ENCODE assay signal across 10 cellular contexts in genomic region chr12:62604373-62604772, GRCh38.
DNase-seq lines count a peak whose midpoint lies in the region; ATAC-seq and TF ChIP-seq lines count a peak whose summit lies in the region.
"Had no signal": no experiment of that assay in that cellular context is flagged by ENCODE, and none has a peak within 500 bp of the region (broad histone marks: within the 10 kb centered on the region; RNA-seq: fewer than 3 reads in every experiment).

No MANE protein-coding gene starts in this region.

- no peak for ATAC-seq in CD4-positive, CD25-positive, alpha-beta regulatory T cell (ENCODE audit: low read depth in 2 of 2)
- ATAC-seq in GM21390 (IDR thresholded peaks at IDR 0.05; ENCODE audit: unreplicated experiment) = no peak
- ATAC-seq in GM21529 (IDR thresholded peaks at IDR 0.05; ENCODE audit: unreplicated experiment) = no peak
- ATAC-seq in GM18861 (IDR thresholded peaks at IDR 0.05; ENCODE audit: unreplicated experiment) = no peak
- no peak for ATAC-seq in GM19455 (IDR thresholded peaks at IDR 0.05; ENCODE audit: unreplicated experiment)

- H3K27me3 ChIP-seq in CD4-positive, CD25-positive, alpha-beta regulatory T cell (ENCODE audit: control insufficient read depth, insufficient read depth, low read length) = no peaks in the 10 kb centered on the region
- H3K27me3 ChIP-seq in MG63 = no peaks in the 10 kb centered on the region
- no peaks in the 10 kb centered on the region for H3K27me3 ChIP-seq in dorsolateral prefrontal cortex
- no peaks in the 10 kb centered on the region for H3K27me3 ChIP-seq in neural cell (ENCODE audit: insufficient read depth, low read depth, low read length)

- intact Hi-C loops in dorsolateral prefrontal cortex (cut with DNase I) = loop anchor here (2.0 to 10.0 kb wide), 5 partner anchors 26 to 330 kb away; partner anchors contain the start of gene PPM1H (in 1 of the 2)

- H3K9me2 ChIP-seq in neural cell (ENCODE audit: insufficient read depth, low read length) = no peaks in the 10 kb centered on the region

- H3K9me3 ChIP-seq in CD4-positive, CD25-positive, alpha-beta regulatory T cell (ENCODE audit: control insufficient read depth in 2 of 2, low read length in 2 of 2) = no peaks in the 10 kb centered on the region
- no peaks in the 10 kb centered on the region for H3K9me3 ChIP-seq in MG63
- no peaks in the 10 kb centered on the region for H3K9me3 ChIP-seq in neural cell (ENCODE audit: low read length)

- H3K27ac ChIP-seq in CD4-positive, CD25-positive, alpha-beta regulatory T cell (ENCODE audit: insufficient read depth, low read length, poor library complexity, severe bottlenecking) = peak overlapping the region; percentile 100
- H3K27ac ChIP-seq in dorsolateral prefrontal cortex (peak overlapping the region in 42 of 59 donors; percentile 97 to 100 (median 100)), neural cell (ENCODE audit: low read length) (peak overlapping the region; percentile 96)

- H3K4me3 ChIP-seq in CD4-positive, CD25-positive, alpha-beta regulatory T cell (ENCODE audit: low read depth, low read length) = peak overlapping the region; percentile 95
- H3K4me3 ChIP-seq in MG63 (peak overlapping the region; percentile 91), dorsolateral prefrontal cortex (peak overlapping the region; percentile 59 to 94 (median 83)), neural cell (ENCODE audit: low read length) (peak overlapping the region; percentile 80)

- H3K9ac ChIP-seq in neural cell (ENCODE audit: low read length) = peak overlapping the region; percentile 95

- no peak for TF ChIP-seq EP300 in neural cell (conservative IDR thresholded peaks at IDR 0.05; ENCODE audit: poor library complexity, severe bottlenecking)

- TF ChIP-seq CTCF in dorsolateral prefrontal cortex (IDR thresholded peaks at IDR 0.05 in 54 of 56, conservative IDR thresholded peaks at IDR 0.05 in 2 of 56; ENCODE audit: low read depth in 1 of 56, partially characterized antibody in 56 of 56) (no peak), neural cell (IDR thresholded peaks at IDR 0.05; ENCODE audit: poor library complexity, severe bottlenecking) (no peak)

- H3K4me1 ChIP-seq in CD4-positive, CD25-positive, alpha-beta regulatory T cell (ENCODE audit: control insufficient read depth, insufficient read depth, low read length, poor library complexity, severe bottlenecking) = peaks cover 37% of the 10 kb centered on the region

- H3F3A ChIP-seq in neural cell (ENCODE audit: insufficient read depth, low read length, poor library complexity, severe bottlenecking) = no peaks in the 10 kb centered on the region

- peak in 1 of 3 donors; percentile 15 for DNase-seq in CD4-positive, CD25-positive, alpha-beta regulatory T cell
- DNase-seq in MG63 (no peak), dorsolateral prefrontal cortex (no peak)
- DNase-seq: cerebellar nuclear complex, NCI-H2107 had no signal

- peak overlapping the region; percentile 92 to 99 (median 93) for H3K27ac Mint-ChIP-seq in CD4-positive, CD25-positive, alpha-beta regulatory T cell

- no peak overlapping the region for H2AFZ ChIP-seq in neural cell (ENCODE audit: low read depth, low read length)

- H3K36me3 Mint-ChIP-seq in CD4-positive, CD25-positive, alpha-beta regulatory T cell = no peaks in the 10 kb centered on the region

- H3K79me2 ChIP-seq in neural cell (replicated peaks; ENCODE audit: insufficient read depth, low read length) = peaks cover 54% of the 10 kb centered on the region

- H3K27me3 Mint-ChIP-seq in CD4-positive, CD25-positive, alpha-beta regulatory T cell = peaks cover 5% of the 10 kb centered on the region

- no peaks in the 10 kb centered on the region for H3K9me3 Mint-ChIP-seq in CD4-positive, CD25-positive, alpha-beta regulatory T cell

- TF ChIP-seq RAD21 in neural cell (conservative IDR thresholded peaks at IDR 0.05) = no peak

- H3K4me1 Mint-ChIP-seq in CD4-positive, CD25-positive, alpha-beta regulatory T cell = peaks cover 5 to 54% (median 37%) of the 10 kb centered on the region in 4 donors

- H4K20me1 ChIP-seq in neural cell (ENCODE audit: insufficient read depth) = no peaks in the 10 kb centered on the region

- peak overlapping the region; percentile 85 to 97 (median 96) for H3K4me3 Mint-ChIP-seq in CD4-positive, CD25-positive, alpha-beta regulatory T cell

- H3K36me3 ChIP-seq in CD4-positive, CD25-positive, alpha-beta regulatory T cell (ENCODE audit: control insufficient read depth, insufficient read depth, low read length) = no peaks in the 10 kb centered on the region
- H3K36me3 ChIP-seq in MG63 = peaks cover 43% of the 10 kb centered on the region
- H3K36me3 ChIP-seq in neural cell (ENCODE audit: insufficient read depth, low read length) = no peaks in the 10 kb centered on the region

- peak overlapping the region; percentile 95 for H3K4me2 ChIP-seq in neural cell (ENCODE audit: low read length)

TF ChIP-seq in neural cell, 6 proteins besides CTCF, POLR2A, EP300 and RAD21:
- TF ChIP-seq TAF1 (IDR thresholded peaks at IDR 0.05; ENCODE audit: low read depth) (no peak), MXI1 (conservative IDR thresholded peaks at IDR 0.05; ENCODE audit: poor library complexity, severe bottlenecking) (no peak)
- TF ChIP-seq, protein P1, sequence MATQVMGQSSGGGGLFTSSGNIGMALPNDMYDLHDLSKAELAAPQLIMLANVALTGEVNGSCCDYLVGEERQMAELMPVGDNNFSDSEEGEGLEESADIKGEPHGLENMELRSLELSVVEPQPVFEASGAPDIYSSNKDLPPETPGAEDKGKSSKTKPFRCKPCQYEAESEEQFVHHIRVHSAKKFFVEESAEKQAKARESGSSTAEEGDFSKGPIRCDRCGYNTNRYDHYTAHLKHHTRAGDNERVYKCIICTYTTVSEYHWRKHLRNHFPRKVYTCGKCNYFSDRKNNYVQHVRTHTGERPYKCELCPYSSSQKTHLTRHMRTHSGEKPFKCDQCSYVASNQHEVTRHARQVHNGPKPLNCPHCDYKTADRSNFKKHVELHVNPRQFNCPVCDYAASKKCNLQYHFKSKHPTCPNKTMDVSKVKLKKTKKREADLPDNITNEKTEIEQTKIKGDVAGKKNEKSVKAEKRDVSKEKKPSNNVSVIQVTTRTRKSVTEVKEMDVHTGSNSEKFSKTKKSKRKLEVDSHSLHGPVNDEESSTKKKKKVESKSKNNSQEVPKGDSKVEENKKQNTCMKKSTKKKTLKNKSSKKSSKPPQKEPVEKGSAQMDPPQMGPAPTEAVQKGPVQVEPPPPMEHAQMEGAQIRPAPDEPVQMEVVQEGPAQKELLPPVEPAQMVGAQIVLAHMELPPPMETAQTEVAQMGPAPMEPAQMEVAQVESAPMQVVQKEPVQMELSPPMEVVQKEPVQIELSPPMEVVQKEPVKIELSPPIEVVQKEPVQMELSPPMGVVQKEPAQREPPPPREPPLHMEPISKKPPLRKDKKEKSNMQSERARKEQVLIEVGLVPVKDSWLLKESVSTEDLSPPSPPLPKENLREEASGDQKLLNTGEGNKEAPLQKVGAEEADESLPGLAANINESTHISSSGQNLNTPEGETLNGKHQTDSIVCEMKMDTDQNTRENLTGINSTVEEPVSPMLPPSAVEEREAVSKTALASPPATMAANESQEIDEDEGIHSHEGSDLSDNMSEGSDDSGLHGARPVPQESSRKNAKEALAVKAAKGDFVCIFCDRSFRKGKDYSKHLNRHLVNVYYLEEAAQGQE (IDR thresholded peaks at IDR 0.05; ENCODE audit: borderline replicate concordance) = peak; percentile 34
